Comparison of ENCODE assay signal across 9 cellular contexts in the genomic region with DNA sequence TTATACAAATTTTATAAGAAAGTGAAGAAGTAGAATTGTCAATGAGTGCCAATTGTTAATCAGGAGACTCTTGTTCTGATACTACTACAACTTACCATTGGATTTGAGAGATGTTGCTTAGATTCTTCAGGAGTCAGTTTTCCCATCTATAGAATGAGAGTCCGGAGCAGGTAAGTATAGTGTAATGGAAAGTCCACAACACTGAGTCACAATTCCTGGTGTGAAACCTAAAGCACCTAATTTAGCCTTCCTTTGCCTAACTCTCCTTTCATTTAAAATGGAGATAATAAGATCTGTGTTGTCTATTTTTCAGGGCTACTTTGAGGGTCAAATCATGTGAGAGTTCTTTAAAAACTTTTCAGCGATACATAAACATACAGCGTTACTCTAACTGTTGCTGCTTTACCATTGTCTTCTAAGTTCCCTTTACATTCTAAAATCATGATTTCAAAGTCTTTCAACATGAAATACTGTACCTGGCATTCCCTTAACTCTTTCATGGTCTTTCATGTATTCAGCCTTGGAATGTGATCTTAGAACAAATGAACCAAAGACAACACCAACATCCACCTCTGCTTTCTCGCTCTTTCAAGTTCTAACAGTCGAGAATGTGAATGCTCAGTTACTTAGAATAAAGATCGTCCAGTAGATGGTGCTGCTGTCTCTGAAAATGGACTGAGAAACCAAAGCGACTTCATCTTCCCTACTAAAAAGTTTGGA.
DNase-seq lines count a peak whose midpoint lies in the region; ATAC-seq and TF ChIP-seq lines count a peak whose summit lies in the region.
"Had no signal": no experiment of that assay in that cellular context is flagged by ENCODE, and none has a peak within 500 bp of the region (broad histone marks: within the 10 kb centered on the region; RNA-seq: fewer than 3 reads in every experiment).

No MANE protein-coding gene starts in this region.

- no peak overlapping the region for H3K27ac ChIP-seq in transverse colon
- H3K27ac ChIP-seq: parathyroid adenoma had no signal

- CTCF ChIA-PET in T-cell (lab: Charles Lee), result no interaction called here

- H3K4me3 Mint-ChIP-seq in glutamatergic neuron (ENCODE audit: unreplicated experiment), result no peak overlapping the region
- no peak overlapping the region for H3K4me3 Mint-ChIP-seq in T-cell

- in situ Hi-C loops in Caki2 (cut with HindIII; ENCODE audit: low pct_unique_long_range_greater_than_20kb, low sequenced_read_pairs) (no loop called here), transverse colon (cut with MboI; ENCODE audit: low pct_ligation_motif_present in 1 of 4, low pct_unique_long_range_greater_than_20kb in 1 of 4, low sequenced_read_pairs in 3 of 4) (no loop called here)

- no peaks in the 10 kb centered on the region for H3K4me1 ChIP-seq in transverse colon
- H3K4me1 ChIP-seq: parathyroid adenoma had no signal

- TF ChIP-seq CTCF in glutamatergic neuron (IDR thresholded peaks at IDR 0.05; ENCODE audit: partially characterized antibody, unreplicated experiment) (peak; percentile 44), transverse colon (IDR thresholded peaks at IDR 0.05) (peak; percentile 35 to 54 (median 42))

- H3K4me1 Mint-ChIP-seq in glutamatergic neuron (ENCODE audit: low read depth, unreplicated experiment), result peaks cover 4% of the 10 kb centered on the region
- H3K4me1 Mint-ChIP-seq in T-cell, result no peaks in the 10 kb centered on the region

- no peaks in the 10 kb centered on the region for H3K9me3 ChIP-seq in transverse colon

- TF ChIP-seq EP300 in transverse colon (IDR thresholded peaks at IDR 0.05; ENCODE audit: low read depth), result no peak

- peak; percentile 57 for ATAC-seq in GM21360 (IDR thresholded peaks at IDR 0.05; ENCODE audit: unreplicated experiment)
- no peak for ATAC-seq in T-cell (replicated peaks in 1 of 4)

- DNase-seq in Caki2 (ENCODE audit: low read depth) (peak; percentile 31), NCI-H1417 (lab: John Stamatoyannopoulos, UW) (peak; percentile 30 to 85 (median 46)), SW480 (ENCODE audit: low spot score) (peak; percentile 63), glutamatergic neuron (no peak), transverse colon (no peak), T-cell (no peak)
- no peak for DNase-seq in activated CD8-positive, alpha-beta memory T cell treated with anti-CD3 and anti-CD28 coated beads for 24 hours

- TF ChIP-seq POLR2A in transverse colon (IDR thresholded peaks at IDR 0.05), result no peak

- H3K9me3 Mint-ChIP-seq in glutamatergic neuron (ENCODE audit: unreplicated experiment) (peaks cover 1% of the 10 kb centered on the region), T-cell (peaks cover 0 to 3% (median 0%) of the 10 kb centered on the region in 3 donors)

- H3K27me3 Mint-ChIP-seq in glutamatergic neuron (ENCODE audit: unreplicated experiment) (peaks cover 2% of the 10 kb centered on the region), T-cell (peaks cover 8 to 10% of the 10 kb centered on the region in 2 donors)

- no peak overlapping the region for H3K4me3 ChIP-seq in transverse colon

- H3K36me3 Mint-ChIP-seq in glutamatergic neuron (ENCODE audit: unreplicated experiment) (no peaks in the 10 kb centered on the region), T-cell (no peaks in the 10 kb centered on the region)

- no peaks in the 10 kb centered on the region for H3K36me3 ChIP-seq in transverse colon

- H3K27me3 ChIP-seq in transverse colon, result peaks cover 56% of the 10 kb centered on the region

- H3K27ac Mint-ChIP-seq in glutamatergic neuron (ENCODE audit: unreplicated experiment) (no peak overlapping the region), T-cell (no peak overlapping the region)

- intact Hi-C loops in transverse colon (cut with DNase I; ENCODE audit: low total_unique reads), result no loop called here

- WGBS in transverse colon (ENCODE audit: low coverage in 1 of 2), 2 donors, result 26 to 36% methylated on average over 7 of the region's 7 CpGs

- POLR2A ChIA-PET in T-cell (lab: Charles Lee), result no interaction called here

Comparison
In these comparisons a context has a peak if more than half of its experiments do, and no peak if none do; other contexts are left out.
1. DNase-seq: peak in Caki2 (single experiment), NCI-H1417 (3 of 3) and SW480 (single experiment); none in glutamatergic neuron (single experiment), transverse colon (single experiment), T-cell (0 of 34) and activated CD8-positive, alpha-beta memory T cell treated with anti-CD3 and anti-CD28 coated beads for 24 hours (single experiment).